ENCODE assay signal across 22 cellular contexts in the genomic region with DNA sequence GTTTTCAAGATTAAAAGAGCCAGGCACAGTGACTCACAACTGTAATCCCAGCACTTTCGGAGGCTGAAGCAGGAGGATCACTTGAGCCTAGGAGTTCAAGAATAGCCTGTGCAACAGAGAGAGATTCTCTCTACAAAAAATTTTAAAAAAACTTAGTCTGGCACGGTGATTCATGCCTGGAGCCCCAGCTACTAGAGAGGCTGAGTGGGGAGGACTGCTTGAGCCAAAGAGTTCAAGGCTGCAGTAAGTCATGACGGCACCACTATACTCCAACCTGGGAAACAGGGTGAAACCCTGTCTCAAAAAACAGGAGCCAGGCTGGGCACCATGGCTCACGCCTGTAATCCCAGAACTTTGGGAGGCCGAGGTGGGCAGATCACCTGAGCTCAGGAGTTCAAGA.
A peak's percentile ranks its signal among the peaks of the same experiment; 100 is the strongest.
DNase-seq lines count a peak whose midpoint lies in the region; ATAC-seq and FAIRE-seq lines count a peak whose summit lies in the region.
"Had no signal": no experiment of that assay in that cellular context is flagged by ENCODE, and none has a peak within 500 bp of the region (broad histone marks: within the 10 kb centered on the region; RNA-seq: fewer than 3 reads in every experiment).

No MANE protein-coding gene starts in this region.

- no peak overlapping the region for H3K14ac ChIP-seq in trophoblast cell (ENCODE audit: low read length)

- no peak overlapping the region for H3K4me3 ChIP-seq in trophoblast cell (ENCODE audit: low read depth, low read length)
- H3K4me3 ChIP-seq: SJCRH30 had no signal

- H2BK120ac ChIP-seq in trophoblast cell (ENCODE audit: insufficient read depth, low read length, poor library complexity) = no peak overlapping the region

- no CpG with 5 or more reads among the region's 5 CpGs for WGBS in trophoblast cell (ENCODE audit: extremely low coverage, insufficient coverage, insufficient read length)

- no peak for FAIRE-seq in urothelium cell line (lab: Jason Lieb, UNC)
- FAIRE-seq: GM19239 had no signal

- DNase-seq in Caki2 (ENCODE audit: low read depth) = peak; percentile 29
- peak; percentile 15 for DNase-seq in HT1080 (ENCODE audit: low read depth)
- no peak for DNase-seq in effector memory CD8-positive, alpha-beta T cell
- DNase-seq in trophoblast cell = no peak
- no peak for DNase-seq in cerebellum (ENCODE audit: low spot score)
- no peak for DNase-seq in urothelium cell line (ENCODE audit: low spot score)
- no peak for DNase-seq in activated T-helper 2 cell treated with anti-CD3 and anti-CD28 coated beads, Interferon-gamma antibody, Interleukin-2, Interleukin-4, amounts not matched to agents 10 μg/mL and 5 μg/mL and 100 μg/mL, durations not matched to agents 14 hours and 24 hours and 36 hours (ENCODE audit: low spot score)
- DNase-seq: Calu3; CD8-positive, alpha-beta T cell; DND-41; KBM-7; NCI-H1105 treated with DMSO at 0.1 percent for 48 hours; NCI-H146; NCI-H1930; NCI-H2107; NCI-H524; NCI-H774; SJCRH30 had no signal

- no peak for ATAC-seq in effector memory CD8-positive, alpha-beta T cell (replicated peaks)
- ATAC-seq: CD8-positive, alpha-beta T cell; Right ventricle myocardium inferior had no signal

- no peak overlapping the region for H3K4me2 ChIP-seq in trophoblast cell (ENCODE audit: low read length)

- H3K4me1 ChIP-seq in trophoblast cell (ENCODE audit: control insufficient read depth in 1 of 2, insufficient read depth in 2 of 2, low read length in 2 of 2) = peaks cover 4 to 11% of the 10 kb centered on the region in 2 experiments
- H3K4me1 ChIP-seq: SJCRH30 had no signal

- no peak overlapping the region for H2AFZ ChIP-seq in trophoblast cell (ENCODE audit: insufficient read depth, low read length, poor library complexity)

- H3K36me3 ChIP-seq in trophoblast cell (ENCODE audit: control insufficient read depth in 1 of 2, insufficient read depth in 2 of 2, low read length in 2 of 2) = peaks cover 28% of the 10 kb centered on the region in 2 experiments
- H3K36me3 ChIP-seq: SJCRH30 had no signal

- no peaks in the 10 kb centered on the region for H3K79me2 ChIP-seq in trophoblast cell (ENCODE audit: control insufficient read depth, insufficient read depth, low read length, poor library complexity)

- peaks cover 21% of the 10 kb centered on the region for H3K36me3 Mint-ChIP-seq in effector memory CD8-positive, alpha-beta T cell (ENCODE audit: insufficient read depth)
- peaks cover 11% of the 10 kb centered on the region for H3K36me3 Mint-ChIP-seq in activated T-helper 2 cell treated with anti-CD3 and anti-CD28 coated beads, Interferon-gamma antibody, Interleukin-2, Interleukin-4, amounts not matched to agents 10 μg/mL and 5 μg/mL and 100 μg/mL, durations not matched to agents 14 hours and 24 hours and 36 hours (ENCODE audit: low read depth)

- no peak overlapping the region for H3K18ac ChIP-seq in trophoblast cell (ENCODE audit: low read length)

- H3K9ac ChIP-seq in trophoblast cell (ENCODE audit: low read length) = no peak overlapping the region

- peaks cover 1% of the 10 kb centered on the region for H3K79me1 ChIP-seq in trophoblast cell (ENCODE audit: low read length)

- peaks cover 0 to 4% of the 10 kb centered on the region in 2 donors for H3K4me1 Mint-ChIP-seq in effector memory CD8-positive, alpha-beta T cell (ENCODE audit: low read depth in 2 of 2)
- H3K4me1 Mint-ChIP-seq in activated T-helper 2 cell treated with anti-CD3 and anti-CD28 coated beads, Interferon-gamma antibody, Interleukin-2, Interleukin-4, amounts not matched to agents 10 μg/mL and 5 μg/mL and 100 μg/mL, durations not matched to agents 14 hours and 24 hours and 36 hours (ENCODE audit: low read depth) = peaks cover 3% of the 10 kb centered on the region
- H3K4me1 Mint-ChIP-seq: B cell had no signal

- no peak overlapping the region for H3K4ac ChIP-seq in trophoblast cell (ENCODE audit: low read depth, low read length)

- H3K27me3 Mint-ChIP-seq in effector memory CD8-positive, alpha-beta T cell = no peaks in the 10 kb centered on the region
- H3K27me3 Mint-ChIP-seq in activated T-helper 2 cell treated with anti-CD3 and anti-CD28 coated beads, Interferon-gamma antibody, Interleukin-2, Interleukin-4, amounts not matched to agents 10 μg/mL and 5 μg/mL and 100 μg/mL, durations not matched to agents 14 hours and 24 hours and 36 hours (ENCODE audit: low read depth) = no peaks in the 10 kb centered on the region
- H3K27me3 Mint-ChIP-seq: B cell had no signal

- H4K91ac ChIP-seq in trophoblast cell (ENCODE audit: low read depth, low read length) = no peak overlapping the region

- no peak overlapping the region for H2AK5ac ChIP-seq in trophoblast cell (ENCODE audit: low read length)

- no peak overlapping the region for H4K8ac ChIP-seq in trophoblast cell (ENCODE audit: low read depth, low read length)

- H4K12ac ChIP-seq in trophoblast cell (ENCODE audit: low read depth, low read length) = no peak overlapping the region

- no peak overlapping the region for H3K23ac ChIP-seq in trophoblast cell (ENCODE audit: low read length)

- intact Hi-C loops in activated T-helper 2 cell treated with anti-CD3 and anti-CD28 coated beads, Interferon-gamma antibody, Interleukin-2, Interleukin-4, amounts not matched to agents 10 μg/mL and 5 μg/mL and 100 μg/mL, durations not matched to agents 14 hours and 24 hours and 36 hours (cut with micrococcal nuclease) = no loop called here

- H2BK12ac ChIP-seq in trophoblast cell (ENCODE audit: low read length) = no peak overlapping the region

- peak overlapping the region; percentile 62 to 85 for H3K27ac Mint-ChIP-seq in effector memory CD8-positive, alpha-beta T cell
- H3K27ac Mint-ChIP-seq in activated T-helper 2 cell treated with anti-CD3 and anti-CD28 coated beads, Interferon-gamma antibody, Interleukin-2, Interleukin-4, amounts not matched to agents 10 μg/mL and 5 μg/mL and 100 μg/mL, durations not matched to agents 14 hours and 24 hours and 36 hours = no peak overlapping the region
- H3K27ac Mint-ChIP-seq: B cell; CD8-positive, alpha-beta T cell had no signal

- H3K9me3 Mint-ChIP-seq in effector memory CD8-positive, alpha-beta T cell = no peaks in the 10 kb centered on the region
- H3K9me3 Mint-ChIP-seq in activated T-helper 2 cell treated with anti-CD3 and anti-CD28 coated beads, Interferon-gamma antibody, Interleukin-2, Interleukin-4, amounts not matched to agents 10 μg/mL and 5 μg/mL and 100 μg/mL, durations not matched to agents 14 hours and 24 hours and 36 hours = no peaks in the 10 kb centered on the region
- H3K9me3 Mint-ChIP-seq: CD8-positive, alpha-beta T cell had no signal

- H3K4me3 Mint-ChIP-seq in effector memory CD8-positive, alpha-beta T cell = no peak overlapping the region
- no peak overlapping the region for H3K4me3 Mint-ChIP-seq in activated T-helper 2 cell treated with anti-CD3 and anti-CD28 coated beads, Interferon-gamma antibody, Interleukin-2, Interleukin-4, amounts not matched to agents 10 μg/mL and 5 μg/mL and 100 μg/mL, durations not matched to agents 14 hours and 24 hours and 36 hours (ENCODE audit: low read depth)
- H3K4me3 Mint-ChIP-seq: B cell; CD8-positive, alpha-beta T cell had no signal

- H3K9me3 ChIP-seq in trophoblast cell (ENCODE audit: insufficient read depth, low read depth, low read length) = peaks cover 1% of the 10 kb centered on the region
- H3K9me3 ChIP-seq: SJCRH30 had no signal

- no peaks in the 10 kb centered on the region for H3K27me3 ChIP-seq in trophoblast cell (ENCODE audit: insufficient read depth, low read length)
- H3K27me3 ChIP-seq: SJCRH30 had no signal

- peak overlapping the region; percentile 70 for H3K27ac ChIP-seq in trophoblast cell (ENCODE audit: low read depth, low read length)
- H3K27ac ChIP-seq: C4-2B, SJCRH30 had no signal

- in situ Hi-C loops in Caki2 (cut with HindIII; ENCODE audit: low pct_unique_long_range_greater_than_20kb, low sequenced_read_pairs) = no loop called here

- no peak overlapping the region for H2BK5ac ChIP-seq in trophoblast cell (ENCODE audit: low read depth, low read length, poor library complexity)

Comparison
In these comparisons a context has a peak if more than half of its experiments do, and no peak if none do; other contexts are left out.
1. DNase-seq: peak in Caki2 (single experiment) and HT1080 (single experiment); none in effector memory CD8-positive, alpha-beta T cell (0 of 3), trophoblast cell (0 of 2), cerebellum (single experiment), urothelium cell line (single experiment) and activated T-helper 2 cell treated with anti-CD3 and anti-CD28 coated beads, Interferon-gamma antibody, Interleukin-2, Interleukin-4, amounts not matched to agents 10 μg/mL and 5 μg/mL and 100 μg/mL, durations not matched to agents 14 hours and 24 hours and 36 hours (single experiment).